Comparison of ENCODE assay signal across 23 cellular contexts in the genomic region with DNA sequence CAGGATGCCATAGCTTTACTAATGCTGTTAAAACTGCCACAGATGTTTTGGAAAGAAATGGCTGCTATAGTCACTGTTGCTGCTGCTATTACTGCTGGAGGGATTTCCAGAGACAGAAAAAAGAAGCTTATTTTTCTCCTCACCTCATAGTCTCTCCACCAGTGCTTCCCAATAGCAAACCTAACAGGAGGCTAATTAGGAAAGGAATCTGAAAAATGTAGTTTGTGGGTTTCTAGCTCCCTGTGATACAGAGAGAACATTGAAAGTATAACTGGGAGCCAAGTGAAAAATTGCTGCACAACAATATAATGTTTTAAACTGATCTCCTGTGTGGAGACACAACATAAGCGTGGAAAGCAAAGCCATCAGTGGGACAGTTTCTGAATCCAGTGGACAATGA. TPM values are rescaled to one million over a fixed set of nuclear protein-coding genes. Genes with fewer than 3 reads are reported as not detected.
"Had no signal": no experiment of that assay in that cellular context is flagged by ENCODE, and none has a peak within 500 bp of the region (broad histone marks: within the 10 kb centered on the region; RNA-seq: fewer than 3 reads in every experiment).

No MANE protein-coding gene starts in this region.

- H3K27me3 Mint-ChIP-seq: activated CD8-positive, alpha-beta T cell treated with anti-CD3 and anti-CD28 coated beads for 36 hours; brain had no signal

- H3K4me3 ChIP-seq: adrenal gland, Peyer's patch, SJSA1 had no signal

- DNase-seq: activated CD4-positive, alpha-beta T cell treated with anti-CD3 and anti-CD28 coated beads, Interleukin-2, amount 50 U/mL, for 1 hour; activated CD4-positive, CD25-positive, alpha-beta regulatory T cell; activated CD8-positive, alpha-beta memory T cell treated with anti-CD3 and anti-CD28 coated beads, Interleukin-2, amount 50 U/mL, for 4 hours; activated CD8-positive, alpha-beta T cell treated with anti-CD3 and anti-CD28 coated beads for 36 hours; activated naive CD4-positive, alpha-beta T cell treated with anti-CD3 and anti-CD28 coated beads, Interleukin-2, amount 50 U/mL, for 16 hours; activated naive CD8-positive, alpha-beta T cell treated with anti-CD3 and anti-CD28 coated beads, Interleukin-2, amount 10 ng/mL, durations not matched to agents 7 days and 5 days; adrenal gland; anterior cingulate cortex; MM.1S; NCI-H1105; NCI-H1436 treated with DMSO at 0.1 percent for 48 hours; NCI-H187; NCI-H2081; NCI-H446; NCI-H524; Peyer's patch; Right ventricle myocardium superior; T-cell; T-helper 2 cell; T1000 had no signal

- H3K36me3 Mint-ChIP-seq: activated naive CD8-positive, alpha-beta T cell treated with anti-CD3 and anti-CD28 coated beads, Interleukin-2, amount 10 ng/mL, durations not matched to agents 7 days and 5 days; brain; T-cell had no signal

- H3K27ac Mint-ChIP-seq: activated CD8-positive, alpha-beta T cell treated with anti-CD3 and anti-CD28 coated beads for 36 hours; activated naive CD8-positive, alpha-beta T cell treated with anti-CD3 and anti-CD28 coated beads, Interleukin-2, amount 10 ng/mL, durations not matched to agents 7 days and 5 days; brain; T-cell had no signal

- ATAC-seq: activated CD8-positive, alpha-beta T cell treated with anti-CD3 and anti-CD28 coated beads for 36 hours; T-cell had no signal

- H3K4me1 Mint-ChIP-seq: activated naive CD8-positive, alpha-beta T cell treated with anti-CD3 and anti-CD28 coated beads, Interleukin-2, amount 10 ng/mL, durations not matched to agents 7 days and 5 days; brain; central memory CD8-positive, alpha-beta T cell; T-cell had no signal

- H3K9me3 Mint-ChIP-seq: activated CD8-positive, alpha-beta T cell treated with anti-CD3 and anti-CD28 coated beads for 36 hours; activated naive CD8-positive, alpha-beta T cell treated with anti-CD3 and anti-CD28 coated beads, Interleukin-2, amount 10 ng/mL, durations not matched to agents 7 days and 5 days; central memory CD8-positive, alpha-beta T cell had no signal

- H3K4me3 Mint-ChIP-seq: activated CD8-positive, alpha-beta T cell treated with anti-CD3 and anti-CD28 coated beads for 36 hours; activated naive CD8-positive, alpha-beta T cell treated with anti-CD3 and anti-CD28 coated beads, Interleukin-2, amount 10 ng/mL, durations not matched to agents 7 days and 5 days; brain; central memory CD8-positive, alpha-beta T cell; T-cell had no signal

RNA-seq across cellular contexts. Expression of gene TSPAN7, which starts 8.6 kb away (rescaled TPM):
- total RNA-seq: activated naive CD8-positive, alpha-beta T cell treated with anti-CD3 and anti-CD28 coated beads, Interleukin-2, amount 10 ng/mL, durations not matched to agents 7 days and 5 days had no signal
